In genomic region chr15:66784174-66784573, GRCh38 we compare ENCODE assay signal across 19 cellular contexts.
"Had no signal": no experiment of that assay in that cellular context is flagged by ENCODE, and none has a peak within 500 bp of the region (broad histone marks: within the 10 kb centered on the region; RNA-seq: fewer than 3 reads in every experiment).

No MANE protein-coding gene starts in this region.

- H3K4me3 ChIP-seq: left ventricle myocardium inferior, sigmoid colon, thoracic aorta, upper lobe of right lung had no signal

- H3K27me3 ChIP-seq: sigmoid colon, upper lobe of right lung had no signal

- H3K36me3 ChIP-seq: sigmoid colon had no signal

- DNase-seq: activated CD4-positive, alpha-beta T cell treated with anti-CD3 and anti-CD28 coated beads, Interleukin-2, amount 50 U/mL, for 1 hour; activated CD4-positive, CD25-positive, alpha-beta regulatory T cell treated with anti-CD3 and anti-CD28 coated beads, Interleukin-2, amount 50 U/mL, for 72 hours; activated CD8-positive, alpha-beta T cell treated with anti-CD3 and anti-CD28 coated beads, Interleukin-2, amount 10 ng/mL, durations not matched to agents 7 days and 5 days; central memory CD4-positive, alpha-beta T cell; effector memory CD4-positive, alpha-beta T cell; foreskin melanocyte; kidney glomerular epithelial cell; left ventricle myocardium inferior; mammary epithelial cell; naive B cell; sigmoid colon; stimulated activated CD4-positive, alpha-beta T cell treated with anti-CD3 and anti-CD28 coated beads, Interleukin-4, amount 100 ng/mL, for 1 hour; stimulated activated naive CD4-positive, alpha-beta T cell treated with Interleukin-2 at 50 U/mL for 16 hours; T-helper 1 cell; upper lobe of right lung; WERI-Rb-1 had no signal

- ATAC-seq: activated CD8-positive, alpha-beta T cell treated with anti-CD3 and anti-CD28 coated beads, Interleukin-2, amount 10 ng/mL, durations not matched to agents 7 days and 5 days; activated naive CD4-positive, alpha-beta T cell treated with anti-CD3 and anti-CD28 coated beads, Interleukin-2, amount 50 U/mL, for 72 hours; esophagus mucosa; upper lobe of right lung had no signal

- H3K9me3 ChIP-seq: left ventricle myocardium inferior, sigmoid colon, thoracic aorta, upper lobe of right lung had no signal

- H3K27ac ChIP-seq: left ventricle myocardium inferior, sigmoid colon, thoracic aorta, upper lobe of right lung, WERI-Rb-1 had no signal
